In genomic region chr12:56449622-56449984, GRCh38 we compare ENCODE assay signal across 1 cellular context.
TF ChIP-seq lines count a peak whose summit lies in the region.

No MANE protein-coding gene starts in this region.

TF ChIP-seq in WTC11, 78 proteins besides CTCF, POLR2A, EP300 and RAD21 (continued from another document):
- TF ChIP-seq RELA (CRISPR knock-in tag; IDR thresholded peaks at IDR 0.05; ENCODE audit: borderline replicate concordance) = no peak
- TF ChIP-seq TEAD4 (CRISPR knock-in tag; IDR thresholded peaks at IDR 0.05) = no peak
- no peak for TF ChIP-seq ZMAT4 (CRISPR knock-in tag; IDR thresholded peaks at IDR 0.05)
